ENCODE assay signal across 33 cellular contexts in genomic region chr4:114754616-114755015, GRCh38.
"Had no signal": no experiment of that assay in that cellular context is flagged by ENCODE, and none has a peak within 500 bp of the region (broad histone marks: within the 10 kb centered on the region; RNA-seq: fewer than 3 reads in every experiment).

No MANE protein-coding gene starts in this region.

- FAIRE-seq: bronchial epithelial cell, TTC549 had no signal

- DNase-seq: activated B cell treated with CpG ODN at 0.5 μM for 24 hours; activated CD4-positive, alpha-beta memory T cell treated with anti-CD3 and anti-CD28 coated beads for 36 hours; activated CD4-positive, alpha-beta T cell treated with anti-CD3 and anti-CD28 coated beads for 4 hours; activated CD4-positive, alpha-beta T cell treated with anti-CD3 and anti-CD28 coated beads, Interleukin-2, amount 10 ng/mL, durations not matched to agents 24 days and 14 days; activated CD4-positive, alpha-beta T cell treated with anti-CD3 and anti-CD28 coated beads, Interleukin-2, amount 50 U/mL, for 1 hour; activated CD4-positive, alpha-beta T cell treated with anti-CD3 and anti-CD28 coated beads, Interleukin-2, amount 50 U/mL, for 4 hours; activated CD4-positive, CD25-positive, alpha-beta regulatory T cell treated with anti-CD3 and anti-CD28 coated beads, Interleukin-2, amount 50 U/mL, for 72 hours; activated CD8-positive, alpha-beta memory T cell treated with anti-CD3 and anti-CD28 coated beads, Interleukin-2, amount 50 U/mL, for 4 hours; activated CD8-positive, alpha-beta T cell treated with anti-CD3 and anti-CD28 coated beads for 36 hours; activated effector memory CD4-positive, alpha-beta T cell treated with anti-CD3 and anti-CD28 coated beads, Interleukin-2, amount 50 U/mL, for 16 hours; activated gamma-delta T cell treated with Interleukin-2 at 50 U/mL for 16 hours; activated naive CD4-positive, alpha-beta T cell; activated naive CD4-positive, alpha-beta T cell treated with anti-CD3 and anti-CD28 coated beads for 36 hours; activated naive CD4-positive, alpha-beta T cell treated with anti-CD3 and anti-CD28 coated beads, Interleukin-2, amount 50 U/mL, for 16 hours; activated naive CD8-positive, alpha-beta T cell treated with anti-CD3 and anti-CD28 coated beads for 36 hours; activated T-cell treated with anti-CD3 and anti-CD28 coated beads for 4 hours; activated T-cell treated with anti-CD3 and anti-CD28 coated beads, Interleukin-2, amount 50 U/mL, for 1 hour; activated T-cell treated with anti-CD3 and anti-CD28 coated beads, Interleukin-2, amount 50 U/mL, for 4 hours; activated T-cell treated with anti-CD3 and anti-CD28 coated beads, Interleukin-2, amount 50 U/mL, for 72 hours; adrenal gland; amniotic stem cell; anterior cingulate cortex; caudate nucleus; cerebellar nuclear complex; T-helper 1 cell; T-helper 2 cell; T-helper 9 cell had no signal

- H3K9me3 ChIP-seq: adrenal gland, ascending aorta had no signal

- H3K27ac ChIP-seq: adrenal gland, ascending aorta, cardiac muscle cell had no signal

- H3K4me3 ChIP-seq: adrenal gland, ascending aorta, cardiac muscle cell had no signal

- H3K4me1 ChIP-seq: adrenal gland, ascending aorta had no signal

- H3K27me3 ChIP-seq: adrenal gland, ascending aorta, cardiac muscle cell had no signal

- H3K36me3 ChIP-seq: adrenal gland, ascending aorta, cardiac muscle cell had no signal

- ATAC-seq: activated CD8-positive, alpha-beta T cell treated with anti-CD3 and anti-CD28 coated beads for 36 hours; activated naive CD4-positive, alpha-beta T cell treated with anti-CD3 and anti-CD28 coated beads, Interleukin-2, amount 50 U/mL, for 72 hours; activated T-cell treated with anti-CD3 and anti-CD28 coated beads, Interleukin-2, amount 50 U/mL, for 4 hours; activated T-cell treated with anti-CD3 and anti-CD28 coated beads, Interleukin-2, amount 50 U/mL, for 72 hours; activated T-helper 17 cell treated with anti-CD3 and anti-CD28 coated beads, Interleukin-2, amount 50 U/mL, for 72 hours had no signal
